9 cellular contexts compared by ENCODE assay signal in genomic region chr14:32382704-32383103, GRCh38. TPM values are rescaled to one million over a fixed set of nuclear protein-coding genes. Genes with fewer than 3 reads are reported as not detected.
A peak's percentile ranks its signal among the peaks of the same experiment; 100 is the strongest.
DNase-seq lines count a peak whose midpoint lies in the region; ATAC-seq, FAIRE-seq and TF ChIP-seq lines count a peak whose summit lies in the region.
"Had no signal": no experiment of that assay in that cellular context is flagged by ENCODE, and none has a peak within 500 bp of the region (broad histone marks: within the 10 kb centered on the region; RNA-seq: fewer than 3 reads in every experiment).

No MANE protein-coding gene starts in this region.

- H3K79me2 ChIP-seq in GM23248 (ENCODE audit: insufficient read depth) = no peaks in the 10 kb centered on the region

- no peaks in the 10 kb centered on the region for H4K20me1 ChIP-seq in GM23248 (ENCODE audit: insufficient read depth)

- intact Hi-C loops in pancreas (cut with DNase I) = no loop called here

- H3K9ac ChIP-seq in GM23248 = no peak overlapping the region

- DNase-seq in GM23248 = peak; percentile 53
- peak; percentile 67 for DNase-seq in NCI-H69 (lab: John Stamatoyannopoulos, UW)
- peak; percentile 41 for DNase-seq in fibroblast of mammary gland (ENCODE audit: low read depth)
- no peak for DNase-seq in pancreas
- no peak for DNase-seq in SKM-1 (lab: John Stamatoyannopoulos, UW; ENCODE audit: unreplicated experiment)
- DNase-seq: NCI-H2081 treated with DMSO at 0.1 percent for 48 hours, small intestine had no signal

- H3K4me3 ChIP-seq in GM23248 = no peak overlapping the region
- no peak overlapping the region for H3K4me3 ChIP-seq in fibroblast of mammary gland (ENCODE audit: control insufficient read depth, low read depth, low read length)
- no peak overlapping the region for H3K4me3 ChIP-seq in pancreas

- H3K27me3 ChIP-seq in GM23248 (replicated peaks; ENCODE audit: insufficient read depth) (no peaks in the 10 kb centered on the region), pancreas (no peaks in the 10 kb centered on the region)

- H3K36me3 ChIP-seq in GM23248 (ENCODE audit: low read depth) = no peaks in the 10 kb centered on the region
- no peaks in the 10 kb centered on the region for H3K36me3 ChIP-seq in pancreas

- H2AFZ ChIP-seq in GM23248 = no peak overlapping the region

- WGBS in GM23248 (ENCODE audit: low coverage in 1 of 2, low lambda C conversion rate in 2 of 2, missing lambda C conversion rate in 2 of 2), 2 experiments = 76 to 90% methylated on average over 1 of the region's 1 CpG
- 83 to 92% methylated on average over 1 of the region's 1 CpG for WGBS in pancreas, 2 donors

- H3K27ac ChIP-seq in GM23248 = no peak overlapping the region
- H3K27ac ChIP-seq in pancreas = no peak overlapping the region

- TF ChIP-seq CTCF in fibroblast of mammary gland (conservative IDR thresholded peaks at IDR 0.05; ENCODE audit: control insufficient read depth, insufficient read depth, low read depth, low read length) (peak; percentile 63), pancreas (IDR thresholded peaks at IDR 0.05) (no peak)

- H3F3A ChIP-seq in GM23248 (ENCODE audit: insufficient read depth) = peaks cover 5% of the 10 kb centered on the region; the same call in 1 of the 2 replicates

- no peak for FAIRE-seq in pancreas (lab: Jason Lieb, UNC)
- FAIRE-seq: small intestine had no signal

- H3K9me3 ChIP-seq in GM23248 (ENCODE audit: low read depth) = no peaks in the 10 kb centered on the region
- H3K9me3 ChIP-seq in pancreas = no peaks in the 10 kb centered on the region

- no peaks in the 10 kb centered on the region for H3K9me2 ChIP-seq in GM23248 (ENCODE audit: insufficient read depth)

- H3K4me1 ChIP-seq in GM23248 (ENCODE audit: insufficient read depth) = no peaks in the 10 kb centered on the region
- no peaks in the 10 kb centered on the region for H3K4me1 ChIP-seq in pancreas

- ATAC-seq in pancreas = peak in 3 of 4 donors; percentile 39 to 52 (median 45)
- no peak for ATAC-seq in GM19395 (IDR thresholded peaks at IDR 0.05; ENCODE audit: unreplicated experiment)
- ATAC-seq in GM21717 (IDR thresholded peaks at IDR 0.05; ENCODE audit: unreplicated experiment) = no peak

- in situ Hi-C loops in GM23248 (cut with MboI) = no loop called here

- H3K4me2 ChIP-seq in GM23248 (ENCODE audit: unreplicated experiment) = no peak overlapping the region

RNA-seq across cellular contexts. Expression of gene AKAP6, which starts 53.6 kb away (rescaled TPM):
- 14.3 and 19.1 TPM in 2 replicates for total RNA-seq in GM23248 (2014; rRNA removed; shearing (Covaris generic))
- 4.0 and 4.8 TPM in 2 replicates for polyA plus RNA-seq in GM23248 (2016; fragmentation: Nextera tagmentation; extraction: Ambion mirVana)
- 1 to 10 TPM; 1.7 to 2.2 (median 2.0) TPM for total RNA-seq in pancreas
- polyA plus RNA-seq in pancreas = under 1 TPM; 0.34 to 0.35 TPM

Comparison
In these comparisons a context has a peak if more than half of its experiments do, and no peak if none do; other contexts are left out.
1. DNase-seq: peak in GM23248 (single experiment), NCI-H69 (single experiment) and fibroblast of mammary gland (single experiment); none in pancreas (0 of 6) and SKM-1 (single experiment).
2. ATAC-seq: peak in pancreas (3 of 4); none in GM19395 (single experiment) and GM21717 (single experiment).